In genomic region chr12:25276199-25276937, GRCh38 we compare ENCODE assay signal across 9 cellular contexts. TPM values are rescaled to one million over a fixed set of nuclear protein-coding genes. Genes with fewer than 3 reads are reported as not detected.
A peak's percentile ranks its signal among the peaks of the same experiment; 100 is the strongest.
DNase-seq lines count a peak whose midpoint lies in the region; ATAC-seq and TF ChIP-seq lines count a peak whose summit lies in the region.
"Had no signal": no experiment of that assay in that cellular context is flagged by ENCODE, and none has a peak within 500 bp of the region (broad histone marks: within the 10 kb centered on the region; RNA-seq: fewer than 3 reads in every experiment).

No MANE protein-coding gene starts in this region.

- no peaks in the 10 kb centered on the region for H3K9me3 Mint-ChIP-seq in type B pancreatic cell

- H3K4me3 Mint-ChIP-seq in type B pancreatic cell: peak overlapping the region; percentile 24

- H3K27ac ChIP-seq in right atrium auricular region (no peak overlapping the region), muscle layer of duodenum (ENCODE audit: low read length) (peak overlapping the region; percentile 48)
- H3K27ac ChIP-seq: cardiac muscle cell had no signal

- peaks cover 4% of the 10 kb centered on the region for H3K36me3 Mint-ChIP-seq in type B pancreatic cell

- TF ChIP-seq CTCF in right atrium auricular region (IDR thresholded peaks at IDR 0.05) (no peak), type B pancreatic cell (conservative IDR thresholded peaks at IDR 0.05) (no peak)

- peak; percentile 33 for DNase-seq in left cardiac atrium
- DNase-seq in right atrium auricular region (ENCODE audit: low spot score): no peak
- peak; percentile 90 for DNase-seq in OCI-M1 (lab: John Stamatoyannopoulos, UW)
- DNase-seq in activated naive CD8-positive, alpha-beta T cell treated with anti-CD3 and anti-CD28 coated beads, Interleukin-2, amount 50 U/mL, for 16 hours (ENCODE audit: low read depth, low spot score): peak; percentile 61
- no peak for DNase-seq in type B pancreatic cell (ENCODE audit: extremely low spot score, unreplicated experiment)
- no peak for DNase-seq in cerebellar cortex (ENCODE audit: low spot score)

- peak overlapping the region; percentile 80 for H3K27ac Mint-ChIP-seq in type B pancreatic cell

- H3K4me1 ChIP-seq in right atrium auricular region: peaks cover 0 to 5% of the 10 kb centered on the region in 2 donors
- H3K4me1 ChIP-seq in muscle layer of duodenum (ENCODE audit: control insufficient read depth in 1 of 2, insufficient read depth in 2 of 2, low read length in 2 of 2): peaks cover 0 to 10% of the 10 kb centered on the region in 2 donors

- ATAC-seq in left cardiac atrium (peak in 1 of 2 donors; percentile 75), HG03565 (IDR thresholded peaks at IDR 0.05; ENCODE audit: unreplicated experiment) (no peak)

- H3K9me3 ChIP-seq in right atrium auricular region (no peaks in the 10 kb centered on the region), muscle layer of duodenum (ENCODE audit: control insufficient read depth in 1 of 2, low read length in 2 of 2) (no peaks in the 10 kb centered on the region)

- intact Hi-C loops in left cardiac atrium (cut with DNase I): no loop called here

- H3K4me3 ChIP-seq in right atrium auricular region: no peak overlapping the region
- H3K4me3 ChIP-seq in muscle layer of duodenum (ENCODE audit: low read depth in 1 of 2, low read length in 2 of 2): no peak overlapping the region
- H3K4me3 ChIP-seq: cardiac muscle cell had no signal

- H3K27me3 ChIP-seq in right atrium auricular region (no peaks in the 10 kb centered on the region), muscle layer of duodenum (ENCODE audit: low read depth, low read length) (no peaks in the 10 kb centered on the region)
- H3K27me3 ChIP-seq: cardiac muscle cell had no signal

- no peaks in the 10 kb centered on the region for H3K27me3 Mint-ChIP-seq in type B pancreatic cell

- peaks cover 8% of the 10 kb centered on the region for H3K4me1 Mint-ChIP-seq in type B pancreatic cell (ENCODE audit: unreplicated experiment)

- H3K36me3 ChIP-seq in right atrium auricular region: no peaks in the 10 kb centered on the region
- no peaks in the 10 kb centered on the region for H3K36me3 ChIP-seq in muscle layer of duodenum (ENCODE audit: control insufficient read depth in 1 of 2, insufficient read depth in 2 of 2, low read length in 2 of 2)
- H3K36me3 ChIP-seq: cardiac muscle cell had no signal

RNA-seq across cellular contexts. Expression of gene KRAS, which starts 25.6 kb away (rescaled TPM):
- total RNA-seq in left cardiac atrium (10 to 100 TPM; 12.3 to 14.9 TPM), right atrium auricular region (1 to 10 TPM; 9.6 to 9.9 TPM), type B pancreatic cell (ENCODE audit: low replicate concordance) (37.4 and 93.3 TPM in 2 replicates)

Comparison
In these comparisons a context has a peak if more than half of its experiments do, and no peak if none do; other contexts are left out.
1. DNase-seq: peak in left cardiac atrium (single experiment), OCI-M1 (single experiment) and activated naive CD8-positive, alpha-beta T cell treated with anti-CD3 and anti-CD28 coated beads, Interleukin-2, amount 50 U/mL, for 16 hours (single experiment); none in right atrium auricular region (single experiment), type B pancreatic cell (single experiment) and cerebellar cortex (single experiment).